33 cellular contexts compared by ENCODE assay signal in genomic region chr2:48001498-48001897, GRCh38.
"Had no signal": no experiment of that assay in that cellular context is flagged by ENCODE, and none has a peak within 500 bp of the region (broad histone marks: within the 10 kb centered on the region; RNA-seq: fewer than 3 reads in every experiment).

No MANE protein-coding gene starts in this region.

- H3K4me3 ChIP-seq: esophagus muscularis mucosa, gastrocnemius medialis had no signal

- H3K27ac Mint-ChIP-seq: activated CD4-positive, alpha-beta memory T cell treated with anti-CD3 and anti-CD28 coated beads, Interleukin-2, amount 10 ng/mL, durations not matched to agents 7 days and 5 days; activated CD4-positive, alpha-beta T cell treated with anti-CD3 and anti-CD28 coated beads, Interleukin-2, amount 10 ng/mL, durations not matched to agents 7 days and 5 days; activated naive CD8-positive, alpha-beta T cell; activated T-cell treated with anti-CD3 and anti-CD28 coated beads, Interleukin-2, amount 50 U/mL, for 24 hours; activated T-cell treated with anti-CD3 and anti-CD28 coated beads, Interleukin-2, amount 50 U/mL, for 72 hours; endodermal cell; T-helper 17 cell; T-helper 2 cell treated with Interferon-gamma antibody and Interleukin-4, amounts not matched to agents 5 μg/mL and 100 μg/mL, for 36 hours; WTC11 had no signal

- ATAC-seq: activated T-cell treated with anti-CD3 and anti-CD28 coated beads, Interleukin-2, amount 50 U/mL, for 72 hours; foreskin keratinocyte; gastrocnemius medialis; T-helper 17 cell; WTC11 had no signal

- H3K4me1 Mint-ChIP-seq: activated CD4-positive, alpha-beta memory T cell treated with anti-CD3 and anti-CD28 coated beads, Interleukin-2, amount 10 ng/mL, durations not matched to agents 7 days and 5 days; activated CD4-positive, alpha-beta T cell treated with anti-CD3 and anti-CD28 coated beads, Interleukin-2, amount 10 ng/mL, durations not matched to agents 7 days and 5 days; central memory CD8-positive, alpha-beta T cell; WTC11 had no signal

- H3K4me3 Mint-ChIP-seq: activated CD4-positive, alpha-beta memory T cell treated with anti-CD3 and anti-CD28 coated beads, Interleukin-2, amount 10 ng/mL, durations not matched to agents 7 days and 5 days; activated CD4-positive, alpha-beta T cell treated with anti-CD3 and anti-CD28 coated beads, Interleukin-2, amount 10 ng/mL, durations not matched to agents 7 days and 5 days; activated naive CD8-positive, alpha-beta T cell; activated T-cell treated with anti-CD3 and anti-CD28 coated beads, Interleukin-2, amount 50 U/mL, for 24 hours; activated T-cell treated with anti-CD3 and anti-CD28 coated beads, Interleukin-2, amount 50 U/mL, for 72 hours; central memory CD8-positive, alpha-beta T cell; endodermal cell; T-helper 17 cell; T-helper 2 cell treated with Interferon-gamma antibody and Interleukin-4, amounts not matched to agents 5 μg/mL and 100 μg/mL, for 36 hours; WTC11 had no signal

- H3K36me3 ChIP-seq: brain microvascular endothelial cell, esophagus muscularis mucosa, gastrocnemius medialis had no signal

- DNase-seq: activated CD4-positive, alpha-beta memory T cell treated with anti-CD3 and anti-CD28 coated beads, Interleukin-2, amount 10 ng/mL, durations not matched to agents 7 days and 5 days; activated CD4-positive, alpha-beta T cell treated with anti-CD3 and anti-CD28 coated beads for 1 hour; activated CD4-positive, alpha-beta T cell treated with anti-CD3 and anti-CD28 coated beads for 4 hours; activated CD4-positive, alpha-beta T cell treated with anti-CD3 and anti-CD28 coated beads, Interleukin-2, amount 10 ng/mL, durations not matched to agents 7 days and 5 days; activated CD4-positive, alpha-beta T cell treated with anti-CD3 and anti-CD28 coated beads, Interleukin-2, amount 50 U/mL, for 4 hours; activated CD8-positive, alpha-beta memory T cell treated with anti-CD3 and anti-CD28 coated beads, Interleukin-2, amount 50 U/mL, for 48 hours; activated gamma-delta T cell; activated naive CD4-positive, alpha-beta T cell treated with anti-CD3 and anti-CD28 coated beads, Interleukin-2, amount 50 U/mL, for 16 hours; activated naive CD4-positive, alpha-beta T cell treated with Interleukin-2 at 50 U/mL for 16 hours; activated T-cell treated with anti-CD3 and anti-CD28 coated beads for 4 hours; activated T-cell treated with anti-CD3 and anti-CD28 coated beads, Interleukin-2, amount 50 U/mL, for 24 hours; activated T-cell treated with anti-CD3 and anti-CD28 coated beads, Interleukin-2, amount 50 U/mL, for 72 hours; amniotic stem cell; anterior cingulate cortex; brain microvascular endothelial cell; cortex of kidney; dermis blood vessel endothelial cell; effector memory CD4-positive, alpha-beta T cell; endodermal cell; erythroblast; foreskin keratinocyte; gastrocnemius medialis; glutamatergic neuron; T-helper 1 cell; T-helper 17 cell; T1000 had no signal

- FAIRE-seq: astrocyte, bronchial epithelial cell had no signal

- H3K27me3 ChIP-seq: brain microvascular endothelial cell, esophagus muscularis mucosa, foreskin keratinocyte, gastrocnemius medialis had no signal

- H3K4me1 ChIP-seq: esophagus muscularis mucosa, foreskin keratinocyte, gastrocnemius medialis had no signal

- H3K9me3 ChIP-seq: esophagus muscularis mucosa, gastrocnemius medialis had no signal

- H3K9me3 Mint-ChIP-seq: activated CD4-positive, alpha-beta memory T cell treated with anti-CD3 and anti-CD28 coated beads, Interleukin-2, amount 10 ng/mL, durations not matched to agents 7 days and 5 days; activated CD4-positive, alpha-beta T cell treated with anti-CD3 and anti-CD28 coated beads, Interleukin-2, amount 10 ng/mL, durations not matched to agents 7 days and 5 days; central memory CD8-positive, alpha-beta T cell; T-helper 2 cell treated with Interferon-gamma antibody and Interleukin-4, amounts not matched to agents 5 μg/mL and 100 μg/mL, for 36 hours had no signal

- H3K36me3 Mint-ChIP-seq: activated naive CD8-positive, alpha-beta T cell; WTC11 had no signal

- H3K27me3 Mint-ChIP-seq: activated CD4-positive, alpha-beta T cell treated with anti-CD3 and anti-CD28 coated beads, Interleukin-2, amount 10 ng/mL, durations not matched to agents 7 days and 5 days; activated naive CD8-positive, alpha-beta T cell; T-helper 17 cell had no signal
